ENCODE assay signal across 22 cellular contexts in genomic region chr7:143394068-143394467, GRCh38. TPM values are rescaled to one million over a fixed set of nuclear protein-coding genes. Genes with fewer than 3 reads are reported as not detected.
DNase-seq lines count a peak whose midpoint lies in the region; ATAC-seq, FAIRE-seq and TF ChIP-seq lines count a peak whose summit lies in the region.
"Had no signal": no experiment of that assay in that cellular context is flagged by ENCODE, and none has a peak within 500 bp of the region (broad histone marks: within the 10 kb centered on the region; RNA-seq: fewer than 3 reads in every experiment).

No MANE protein-coding gene starts in this region.

- H3K27me3 Mint-ChIP-seq in activated naive CD8-positive, alpha-beta T cell = no peaks in the 10 kb centered on the region
- no peaks in the 10 kb centered on the region for H3K27me3 Mint-ChIP-seq in activated naive CD8-positive, alpha-beta T cell treated with anti-CD3 and anti-CD28 coated beads, Interleukin-2, amount 50 U/mL, for 24 hours
- H3K27me3 Mint-ChIP-seq in T-cell = no peaks in the 10 kb centered on the region
- H3K27me3 Mint-ChIP-seq in type B pancreatic cell = no peaks in the 10 kb centered on the region

- no peak for FAIRE-seq in endothelial cell of umbilical vein (lab: Jason Lieb, UNC)
- FAIRE-seq: GM12878, GM18507 had no signal

- BruUV-seq in endothelial cell of umbilical vein (replicated peaks; lab: Mats Ljungman, UMichigan) = no TSS peak

- H3K36me3 ChIP-seq in endothelial cell of umbilical vein (ENCODE audit: control insufficient read depth in 2 of 2, extremely low read depth in 1 of 2, insufficient read depth in 2 of 2, low read length in 2 of 2) = peaks cover 10 to 21% of the 10 kb centered on the region in 2 experiments

- H4K20me1 ChIP-seq in endothelial cell of umbilical vein (replicated peaks; ENCODE audit: control insufficient read depth, extremely low read depth, insufficient read depth, low read length) = no peaks in the 10 kb centered on the region

- no peak for DNase-seq in activated naive CD8-positive, alpha-beta T cell treated with anti-CD3 and anti-CD28 coated beads, Interleukin-2, amount 50 U/mL, for 24 hours
- DNase-seq in T-cell (no peak), endothelial cell of umbilical vein (ENCODE audit: low read depth, low spot score) (no peak), type B pancreatic cell (ENCODE audit: extremely low spot score, unreplicated experiment) (no peak), NCI-H2029 treated with DMSO at 0.1 percent for 48 hours (lab: John Stamatoyannopoulos, UW) (no peak)
- DNase-seq: Calu3, MM.1S, NCI-H1105, NCI-H187 treated with DMSO at 0.1 percent for 48 hours, NCI-H2171, SHP77 had no signal

- no peak overlapping the region for H3K4me3 Mint-ChIP-seq in activated naive CD8-positive, alpha-beta T cell
- no peak overlapping the region for H3K4me3 Mint-ChIP-seq in activated naive CD8-positive, alpha-beta T cell treated with anti-CD3 and anti-CD28 coated beads, Interleukin-2, amount 50 U/mL, for 24 hours
- no peak overlapping the region for H3K4me3 Mint-ChIP-seq in T-cell
- no peak overlapping the region for H3K4me3 Mint-ChIP-seq in type B pancreatic cell

- peaks cover 3% of the 10 kb centered on the region for H3K36me3 Mint-ChIP-seq in activated naive CD8-positive, alpha-beta T cell
- H3K36me3 Mint-ChIP-seq in activated naive CD8-positive, alpha-beta T cell treated with anti-CD3 and anti-CD28 coated beads, Interleukin-2, amount 50 U/mL, for 24 hours (ENCODE audit: low read depth) = peaks cover 14% of the 10 kb centered on the region
- peaks cover 25% of the 10 kb centered on the region for H3K36me3 Mint-ChIP-seq in T-cell
- peaks cover 12% of the 10 kb centered on the region for H3K36me3 Mint-ChIP-seq in type B pancreatic cell

- H3K4me2 ChIP-seq in endothelial cell of umbilical vein (ENCODE audit: insufficient read depth, low read length) = no peak overlapping the region
- H3K4me2 ChIP-seq: KMS-11 had no signal

- no peaks in the 10 kb centered on the region for H3K9me3 ChIP-seq in endothelial cell of umbilical vein (replicated peaks; ENCODE audit: control insufficient read depth, insufficient read depth, low read length)
- H3K9me3 ChIP-seq: Peyer's patch had no signal

- H3K27ac Mint-ChIP-seq in activated naive CD8-positive, alpha-beta T cell = peak overlapping the region; percentile 35
- H3K27ac Mint-ChIP-seq in activated naive CD8-positive, alpha-beta T cell treated with anti-CD3 and anti-CD28 coated beads, Interleukin-2, amount 50 U/mL, for 24 hours = no peak overlapping the region
- H3K27ac Mint-ChIP-seq in T-cell = peak overlapping the region; percentile 18 to 28
- peak overlapping the region; percentile 31 for H3K27ac Mint-ChIP-seq in type B pancreatic cell

- H3K27me3 ChIP-seq in endothelial cell of umbilical vein (ENCODE audit: control insufficient read depth in 2 of 2, insufficient read depth in 2 of 2, low read length in 2 of 2) = no peaks in the 10 kb centered on the region
- H3K27me3 ChIP-seq: Peyer's patch had no signal

- H3K9me3 Mint-ChIP-seq in activated naive CD8-positive, alpha-beta T cell (ENCODE audit: low read depth) = no peaks in the 10 kb centered on the region
- H3K9me3 Mint-ChIP-seq in activated naive CD8-positive, alpha-beta T cell treated with anti-CD3 and anti-CD28 coated beads, Interleukin-2, amount 50 U/mL, for 24 hours = no peaks in the 10 kb centered on the region
- H3K9me3 Mint-ChIP-seq in T-cell (no peaks in the 10 kb centered on the region), type B pancreatic cell (no peaks in the 10 kb centered on the region)

- ATAC-seq in activated naive CD8-positive, alpha-beta T cell treated with anti-CD3 and anti-CD28 coated beads, Interleukin-2, amount 50 U/mL, for 24 hours = no peak
- ATAC-seq in T-cell (replicated peaks in 1 of 4) (no peak), GM21447 (IDR thresholded peaks at IDR 0.05; ENCODE audit: unreplicated experiment) (no peak), HG03571 (IDR thresholded peaks at IDR 0.05; ENCODE audit: unreplicated experiment) (no peak)
- ATAC-seq: GM12878 had no signal

- H3K4me3 ChIP-seq in endothelial cell of umbilical vein (replicated peaks in 1 of 3; ENCODE audit: insufficient read depth in 1 of 3, low read depth in 1 of 3, low read length in 3 of 3) = no peak overlapping the region
- H3K4me3 ChIP-seq: GM12878, Peyer's patch had no signal

- peaks cover 5% of the 10 kb centered on the region for H3K79me2 ChIP-seq in endothelial cell of umbilical vein (ENCODE audit: control insufficient read depth, insufficient read depth, low read length)

- H2AFZ ChIP-seq in endothelial cell of umbilical vein (ENCODE audit: low read depth, low read length) = no peak overlapping the region

- TF ChIP-seq CTCF in endothelial cell of umbilical vein (IDR thresholded peaks at IDR 0.05; ENCODE audit: extremely low read depth in 1 of 2, insufficient read depth in 1 of 2, low read depth in 1 of 2, low read length in 2 of 2) (no peak), type B pancreatic cell (conservative IDR thresholded peaks at IDR 0.05) (no peak)

- intact Hi-C loops in endothelial cell of umbilical vein (cut with micrococcal nuclease) = loop anchor here (5.0 kb wide), 1 partner anchor 587 kb away; no protein-coding TSS in a partner anchor

- peaks cover 24% of the 10 kb centered on the region for H3K4me1 Mint-ChIP-seq in activated naive CD8-positive, alpha-beta T cell (ENCODE audit: low read depth)
- peaks cover 15% of the 10 kb centered on the region for H3K4me1 Mint-ChIP-seq in activated naive CD8-positive, alpha-beta T cell treated with anti-CD3 and anti-CD28 coated beads, Interleukin-2, amount 50 U/mL, for 24 hours
- H3K4me1 Mint-ChIP-seq in T-cell (peaks cover 16 to 28% (median 20%) of the 10 kb centered on the region in 3 donors), type B pancreatic cell (ENCODE audit: unreplicated experiment) (no peaks in the 10 kb centered on the region)

- peaks cover 60% of the 10 kb centered on the region for H3K4me1 ChIP-seq in endothelial cell of umbilical vein (ENCODE audit: control insufficient read depth, extremely low read depth, insufficient read depth, low read length)

- H3K9me1 ChIP-seq in endothelial cell of umbilical vein (replicated peaks; ENCODE audit: control insufficient read depth, extremely low read depth, insufficient read depth, low read length) = no peaks in the 10 kb centered on the region

- peak; percentile 39 for TF ChIP-seq POLR2A in endothelial cell of umbilical vein (IDR thresholded peaks at IDR 0.05; ENCODE audit: low read depth, low read length)

- CTCF ChIA-PET in T-cell (lab: Charles Lee) (interaction anchor here (0.9 to 1.2 kb wide), 2 partner anchors 8 to 14 kb away, joined by 3 read pairs; no protein-coding TSS in a partner anchor), endothelial cell of umbilical vein (lab: Charles Lee) (interaction anchor here (1.2 to 4.5 kb wide), 6 partner anchors 10 to 111 kb away, joined by 4 to 18 read pairs (median 7); no protein-coding TSS in a partner anchor)

- dilution Hi-C loops in endothelial cell of umbilical vein (cut with MboI; ENCODE audit: extremely low pct_ligation_motif_present, low sequenced_read_pairs) = loop anchor here (25.0 kb wide), 1 partner anchor 118 kb away; no protein-coding TSS in a partner anchor

- H3K9ac ChIP-seq in endothelial cell of umbilical vein (replicated peaks; ENCODE audit: extremely low read depth, insufficient read depth, low read length) = no peak overlapping the region
- H3K9ac ChIP-seq: KMS-11 had no signal

- no peak overlapping the region for H3K27ac ChIP-seq in endothelial cell of umbilical vein (ENCODE audit: insufficient read depth, low read depth, low read length)
- H3K27ac ChIP-seq: C4-2B, KMS-11, Peyer's patch had no signal

- POLR2A ChIA-PET in T-cell (lab: Charles Lee) (no interaction called here), endothelial cell of umbilical vein (lab: Charles Lee) (interaction anchor here (0.8 to 2.6 kb wide), 3 partner anchors 10 to 14 kb away, joined by 3 to 12 read pairs (median 3); no protein-coding TSS in a partner anchor)

RNA-seq across cellular contexts. Expression of gene ZYX, which starts 12.9 kb away (rescaled TPM):
- total RNA-seq in T-cell (100 to 1,000 TPM; 107 to 186 (median 159) TPM), endothelial cell of umbilical vein (533 and 545 TPM in 2 replicates), type B pancreatic cell (ENCODE audit: low replicate concordance) (73.2 and 107 TPM in 2 replicates)
- polyA plus RNA-seq in endothelial cell of umbilical vein = 196 TPM in 2 replicates
- 195 and 222 TPM in 2 replicates for polyA plus RNA-seq in endothelial cell of umbilical vein (2011; cell fraction: cytosol; rRNA removed)
- polyA plus RNA-seq in endothelial cell of umbilical vein (2011; cell fraction: nucleus; rRNA removed) = 305 and 333 TPM in 2 replicates
- 533 and 564 TPM in 2 replicates for polyA plus RNA-seq in endothelial cell of umbilical vein (2012)
- 116 and 124 TPM in 2 replicates for polyA minus RNA-seq in endothelial cell of umbilical vein
- 57.7 TPM for polyA minus RNA-seq in endothelial cell of umbilical vein (2011; cell fraction: cytosol; rRNA and poly(A)+ RNA removed)
- polyA minus RNA-seq in endothelial cell of umbilical vein (2011; cell fraction: nucleus; rRNA and poly(A)+ RNA removed) = 105 and 154 TPM in 2 replicates

RNA-seq across cellular contexts. Expression of gene EPHA1, which starts 14.6 kb away (rescaled TPM):
- total RNA-seq in T-cell (10 to 100 TPM; 23.8 to 49.8 (median 43.5) TPM), endothelial cell of umbilical vein (not detected in 2 replicates), type B pancreatic cell (ENCODE audit: low replicate concordance) (18.0 and 40.1 TPM in 2 replicates)
- polyA plus RNA-seq in endothelial cell of umbilical vein = 0.06 and 0.07 TPM in 2 replicates
- polyA plus RNA-seq in endothelial cell of umbilical vein (2011; cell fraction: cytosol; rRNA removed) = 0.01 TPM in 1 of 2 replicates, not detected in the other
- polyA plus RNA-seq in endothelial cell of umbilical vein (2011; cell fraction: nucleus; rRNA removed) = 0.03 and 0.50 TPM in 2 replicates
- 4.1 and 5.5 TPM in 2 replicates for polyA plus RNA-seq in endothelial cell of umbilical vein (2012)
- polyA minus RNA-seq in endothelial cell of umbilical vein = not detected in 2 replicates
- not detected for polyA minus RNA-seq in endothelial cell of umbilical vein (2011; cell fraction: cytosol; rRNA and poly(A)+ RNA removed)
- not detected in 2 replicates for polyA minus RNA-seq in endothelial cell of umbilical vein (2011; cell fraction: nucleus; rRNA and poly(A)+ RNA removed)
- total RNA-seq: G401, NCI-H460 had no signal

RNA-seq across cellular contexts. Expression of gene FAM131B, which starts 31.6 kb away (rescaled TPM):
- total RNA-seq in T-cell (1 to 10 TPM in 3 of 5 donors, under 1 TPM in 2; 0.08 to 3.6 (median 2.1) TPM), endothelial cell of umbilical vein (1.4 and 1.6 TPM in 2 replicates), type B pancreatic cell (ENCODE audit: low replicate concordance) (2.1 and 6.5 TPM in 2 replicates)
- 1.6 and 1.8 TPM in 2 replicates for polyA plus RNA-seq in endothelial cell of umbilical vein
- 1.7 TPM in 2 replicates for polyA plus RNA-seq in endothelial cell of umbilical vein (2011; cell fraction: cytosol; rRNA removed)
- polyA plus RNA-seq in endothelial cell of umbilical vein (2011; cell fraction: nucleus; rRNA removed) = 1.8 and 2.2 TPM in 2 replicates
- polyA plus RNA-seq in endothelial cell of umbilical vein (2012) = 1.6 and 2.2 TPM in 2 replicates
- polyA minus RNA-seq in endothelial cell of umbilical vein = 4.4 and 5.9 TPM in 2 replicates
- polyA minus RNA-seq in endothelial cell of umbilical vein (2011; cell fraction: cytosol; rRNA and poly(A)+ RNA removed) = not detected
- 0.77 and 0.82 TPM in 2 replicates for polyA minus RNA-seq in endothelial cell of umbilical vein (2011; cell fraction: nucleus; rRNA and poly(A)+ RNA removed)

RNA-seq across cellular contexts. Expression of gene TAS2R60, which starts 49.2 kb away (rescaled TPM):
- total RNA-seq in T-cell (1 to 10 TPM in 2 of 5 donors, under 1 TPM in 2, not detected in 1; 0.38 to 2.4 (median 1.0) TPM), endothelial cell of umbilical vein (not detected in 2 replicates), type B pancreatic cell (ENCODE audit: low replicate concordance) (not detected in 2 replicates)
- not detected in 2 replicates for polyA plus RNA-seq in endothelial cell of umbilical vein
- not detected in 2 replicates for polyA plus RNA-seq in endothelial cell of umbilical vein (2011; cell fraction: cytosol; rRNA removed)
- polyA plus RNA-seq in endothelial cell of umbilical vein (2011; cell fraction: nucleus; rRNA removed) = not detected in 2 replicates
- not detected in 2 replicates for polyA plus RNA-seq in endothelial cell of umbilical vein (2012)
- not detected in 2 replicates for polyA minus RNA-seq in endothelial cell of umbilical vein
- not detected for polyA minus RNA-seq in endothelial cell of umbilical vein (2011; cell fraction: cytosol; rRNA and poly(A)+ RNA removed)
- polyA minus RNA-seq in endothelial cell of umbilical vein (2011; cell fraction: nucleus; rRNA and poly(A)+ RNA removed) = 0.48 TPM in 1 of 2 replicates, not detected in the other
- total RNA-seq: A172, Calu3, G401, GM12878, NCI-H460 had no signal
- polyA plus RNA-seq: GM12878 had no signal

Comparison
In these comparisons a context has a peak if more than half of its experiments do, and no peak if none do; other contexts are left out.
1. RNA of gene EPHA1, which starts 14.6 kb away (total RNA-seq): 23.8 to 49.8 TPM in T-cell and 18.0 to 40.1 TPM in type B pancreatic cell; not detected in endothelial cell of umbilical vein; every median in the first group is over 10 times any median in the second.